ENCODE assay signal across 11 cellular contexts in genomic region chr3:66497982-66498671, GRCh38. TPM values are rescaled to one million over a fixed set of nuclear protein-coding genes. Genes with fewer than 3 reads are reported as not detected.
DNase-seq lines count a peak whose midpoint lies in the region; ATAC-seq and TF ChIP-seq lines count a peak whose summit lies in the region.
"Had no signal": no experiment of that assay in that cellular context is flagged by ENCODE, and none has a peak within 500 bp of the region (broad histone marks: within the 10 kb centered on the region; RNA-seq: fewer than 3 reads in every experiment).

No MANE protein-coding gene starts in this region.

- CTCF ChIA-PET in activated CD8-positive, alpha-beta T cell treated with anti-CD3 and anti-CD28 coated beads for 36 hours (lab: Charles Lee) = interaction anchor here (1.4 kb wide), 1 partner anchor 90 kb away, joined by 4 read pairs; no protein-coding TSS in a partner anchor

- H3K9ac ChIP-seq in HUES48 (ENCODE audit: low read depth, low read length) = peak overlapping the region; percentile 20; the same call in 1 of the 2 replicates

- H3K9me3 Mint-ChIP-seq in activated CD8-positive, alpha-beta T cell treated with anti-CD3 and anti-CD28 coated beads for 36 hours = no peaks in the 10 kb centered on the region
- H3K9me3 Mint-ChIP-seq in stimulated activated naive CD8-positive, alpha-beta T cell treated with anti-CD3 and anti-CD28 coated beads, Interleukin-15, amount 100 ng/mL, for 72 hours = no peaks in the 10 kb centered on the region

- peak overlapping the region; percentile 60 for H3K27ac Mint-ChIP-seq in activated CD8-positive, alpha-beta T cell treated with anti-CD3 and anti-CD28 coated beads for 36 hours
- no peak overlapping the region for H3K27ac Mint-ChIP-seq in stimulated activated naive CD8-positive, alpha-beta T cell treated with anti-CD3 and anti-CD28 coated beads, Interleukin-15, amount 100 ng/mL, for 72 hours

- peaks cover 76% of the 10 kb centered on the region for H3K4me1 ChIP-seq in HUES48 (ENCODE audit: control insufficient read depth, insufficient read depth, low read length)

- peaks cover 19% of the 10 kb centered on the region for H3K27me3 Mint-ChIP-seq in activated CD8-positive, alpha-beta T cell treated with anti-CD3 and anti-CD28 coated beads for 36 hours
- H3K27me3 Mint-ChIP-seq in stimulated activated naive CD8-positive, alpha-beta T cell treated with anti-CD3 and anti-CD28 coated beads, Interleukin-15, amount 100 ng/mL, for 72 hours = peaks cover 70% of the 10 kb centered on the region

- no peaks in the 10 kb centered on the region for H3K36me3 ChIP-seq in HUES48 (ENCODE audit: control insufficient read depth, insufficient read depth, low read length)

- peak overlapping the region; percentile 84 for H3K27ac ChIP-seq in HUES48 (ENCODE audit: low read depth, low read length)

- no peak for ATAC-seq in activated CD8-positive, alpha-beta T cell treated with anti-CD3 and anti-CD28 coated beads for 36 hours
- ATAC-seq in stimulated activated naive CD8-positive, alpha-beta T cell treated with anti-CD3 and anti-CD28 coated beads, Interleukin-15, amount 100 ng/mL, for 72 hours = no peak
- ATAC-seq in GM19452 (IDR thresholded peaks at IDR 0.05; ENCODE audit: unreplicated experiment) = no peak
- ATAC-seq in HG03442 (IDR thresholded peaks at IDR 0.05; ENCODE audit: unreplicated experiment) = no peak

- peak overlapping the region; percentile 91 for H3K4me3 ChIP-seq in HUES48 (ENCODE audit: low read depth, low read length)
- peak overlapping the region; percentile 86 for H3K4me3 ChIP-seq in iPS-11a (ENCODE audit: low read depth, low read length)

- peaks cover 4% of the 10 kb centered on the region for H3K36me3 Mint-ChIP-seq in activated CD8-positive, alpha-beta T cell treated with anti-CD3 and anti-CD28 coated beads for 36 hours (ENCODE audit: low read depth)

- peaks cover 3% of the 10 kb centered on the region; the same call in 1 of the 2 replicates for H3K27me3 ChIP-seq in HUES48 (ENCODE audit: control insufficient read depth, insufficient read depth, low read length)

- POLR2A ChIA-PET in activated CD8-positive, alpha-beta T cell treated with anti-CD3 and anti-CD28 coated beads for 36 hours (lab: Charles Lee) = interaction anchor here (2.7 kb wide), 1 partner anchor 7 kb away, joined by 14 read pairs; no protein-coding TSS in a partner anchor

- no peak for TF ChIP-seq CTCF in activated CD8-positive, alpha-beta T cell treated with anti-CD3 and anti-CD28 coated beads for 36 hours (IDR thresholded peaks at IDR 0.05)

- no peaks in the 10 kb centered on the region for H3K9me3 ChIP-seq in HUES48 (ENCODE audit: control insufficient read depth, insufficient read depth, low read length)

- H3K4me3 Mint-ChIP-seq in activated CD8-positive, alpha-beta T cell treated with anti-CD3 and anti-CD28 coated beads for 36 hours = peak overlapping the region; percentile 92
- H3K4me3 Mint-ChIP-seq in stimulated activated naive CD8-positive, alpha-beta T cell treated with anti-CD3 and anti-CD28 coated beads, Interleukin-15, amount 100 ng/mL, for 72 hours = peak overlapping the region; percentile 8 to 98

- peaks cover 66% of the 10 kb centered on the region for H3K4me1 Mint-ChIP-seq in activated CD8-positive, alpha-beta T cell treated with anti-CD3 and anti-CD28 coated beads for 36 hours (ENCODE audit: low read depth)
- peaks cover 69% of the 10 kb centered on the region for H3K4me1 Mint-ChIP-seq in stimulated activated naive CD8-positive, alpha-beta T cell treated with anti-CD3 and anti-CD28 coated beads, Interleukin-15, amount 100 ng/mL, for 72 hours

- intact Hi-C loops in activated CD8-positive, alpha-beta T cell treated with anti-CD3 and anti-CD28 coated beads for 36 hours (cut with micrococcal nuclease) = no loop called here

- no peak for DNase-seq in activated CD8-positive, alpha-beta T cell treated with anti-CD3 and anti-CD28 coated beads for 36 hours
- no peak for DNase-seq in stimulated activated naive CD8-positive, alpha-beta T cell treated with anti-CD3 and anti-CD28 coated beads, Interleukin-15, amount 100 ng/mL, for 72 hours
- DNase-seq in NCI-H526 treated with DMSO at 0.1 percent for 48 hours (lab: John Stamatoyannopoulos, UW) (no peak), epidermal melanocyte (ENCODE audit: insufficient read length, low spot score) (no peak)
- DNase-seq: activated naive CD4-positive, alpha-beta T cell treated with anti-CD3 and anti-CD28 coated beads, Interleukin-2, amount 50 U/mL, for 16 hours; NCI-H1105; stimulated activated CD4-positive, alpha-beta T cell treated with anti-CD3 and anti-CD28 coated beads, Interleukin-4, amount 100 ng/mL, for 1 hour had no signal

RNA-seq across cellular contexts. Expression of gene LRIG1, which starts 2.7 kb away (rescaled TPM):
- total RNA-seq in activated CD8-positive, alpha-beta T cell treated with anti-CD3 and anti-CD28 coated beads for 36 hours = 10 to 100 TPM; 12.7 to 13.0 TPM
